1 cellular context compared by ENCODE assay signal in genomic region chr14:30903285-30904124, GRCh38.
TF ChIP-seq lines count a peak whose summit lies in the region.

No MANE protein-coding gene starts in this region.

TF ChIP-seq in HepG2, 621 proteins besides CTCF, POLR2A, EP300 and RAD21 (continued from another document and continues in another):
- TF ChIP-seq SNAPC4 (CRISPR knock-in tag; IDR thresholded peaks at IDR 0.05) (no peak), BCL6 (CRISPR knock-in tag; IDR thresholded peaks at IDR 0.05) (0 out of 2 replicates have a peak, but pooled peaks have one; percentile 27), ATF2 (CRISPR knock-in tag; IDR thresholded peaks at IDR 0.05) (0 out of 2 replicates have a peak, but pooled peaks have one; percentile 46), ESRRA (CRISPR knock-in tag; IDR thresholded peaks at IDR 0.05; ENCODE audit: low read depth) (peak; percentile 91), NAIF1 (CRISPR knock-in tag; IDR thresholded peaks at IDR 0.05; ENCODE audit: borderline replicate concordance) (0 out of 2 replicates have a peak, but pooled peaks have one; percentile 6), ZNF724P (CRISPR knock-in tag; IDR thresholded peaks at IDR 0.05; ENCODE audit: borderline replicate concordance) (no peak), NCOA2 (CRISPR knock-in tag; IDR thresholded peaks at IDR 0.05) (peak; percentile 52; the same call in 1 of the 2 replicates), SOX13 (IDR thresholded peaks at IDR 0.05) (no peak), SOX13 (CRISPR knock-in tag; conservative IDR thresholded peaks at IDR 0.05 in 1 of 2, IDR thresholded peaks at IDR 0.05 in 1 of 2) (peak in 1 of 2 experiments; percentile 62; a peak in 2 of 4 replicates), CSRNP1 (CRISPR knock-in tag; IDR thresholded peaks at IDR 0.05) (no peak), GMEB1 (CRISPR knock-in tag; IDR thresholded peaks at IDR 0.05; ENCODE audit: borderline replicate concordance) (0 out of 2 replicates have a peak, but pooled peaks have one; percentile 0), ATF5 (CRISPR knock-in tag; IDR thresholded peaks at IDR 0.05; ENCODE audit: low read depth) (no peak), PHF20 (CRISPR knock-in tag; IDR thresholded peaks at IDR 0.05) (no peak), FOXK1 (CRISPR knock-in tag; IDR thresholded peaks at IDR 0.05; ENCODE audit: borderline replicate concordance, low read depth) (peak; percentile 34; the same call in 1 of the 2 replicates), HHEX (CRISPR knock-in tag; IDR thresholded peaks at IDR 0.05) (peak; percentile 27; the same call in 1 of the 2 replicates), KDM1A (CRISPR knock-in tag; IDR thresholded peaks at IDR 0.05) (0 out of 2 replicates have a peak, but pooled peaks have one; percentile 18), HMG20A (CRISPR knock-in tag; IDR thresholded peaks at IDR 0.05; ENCODE audit: borderline replicate concordance) (peak; percentile 33; the same call in 1 of the 2 replicates), PHF8 (CRISPR knock-in tag; IDR thresholded peaks at IDR 0.05) (no peak), ZBTB7B (CRISPR knock-in tag; IDR thresholded peaks at IDR 0.05) (peak; percentile 54; the same call in 1 of the 2 replicates), ZFP37 (CRISPR knock-in tag; IDR thresholded peaks at IDR 0.05; ENCODE audit: borderline replicate concordance) (no peak), GATAD1 (CRISPR knock-in tag; IDR thresholded peaks at IDR 0.05) (no peak), ZNF121 (CRISPR knock-in tag; IDR thresholded peaks at IDR 0.05) (peak; percentile 97), MBD4 (IDR thresholded peaks at IDR 0.05; ENCODE audit: borderline replicate concordance, low read length) (0 out of 2 replicates have a peak, but pooled peaks have one; percentile 41), RBM22 (optimal IDR thresholded peaks at IDR 0.05; ENCODE audit: low read length) (peak; percentile 45), SRY (CRISPR knock-in tag; IDR thresholded peaks at IDR 0.05) (no peak; the same call in 1 of the 2 replicates), ZNF562 (CRISPR knock-in tag; IDR thresholded peaks at IDR 0.05; ENCODE audit: borderline replicate concordance) (no peak), REL (CRISPR knock-in tag; conservative IDR thresholded peaks at IDR 0.05) (no peak), LCORL (IDR thresholded peaks at IDR 0.05) (0 out of 2 replicates have a peak, but pooled peaks have one; percentile 39), LCORL (CRISPR knock-in tag; IDR thresholded peaks at IDR 0.05) (0 out of 2 replicates have a peak, but pooled peaks have one; percentile 39), ZNF674 (CRISPR knock-in tag; IDR thresholded peaks at IDR 0.05; ENCODE audit: low read depth) (no peak), ARID5B (CRISPR knock-in tag; IDR thresholded peaks at IDR 0.05) (peak; percentile 85), ZNF354B (CRISPR knock-in tag; IDR thresholded peaks at IDR 0.05) (no peak), HOMEZ (CRISPR knock-in tag; IDR thresholded peaks at IDR 0.05; ENCODE audit: low read depth) (peak; percentile 81; the same call in 1 of the 2 replicates), ZFX (CRISPR knock-in tag; IDR thresholded peaks at IDR 0.05; ENCODE audit: low read depth) (no peak), NR2F1 (CRISPR knock-in tag; IDR thresholded peaks at IDR 0.05) (peak; percentile 18 to 42; a peak in 2 of 4 replicates), RXRB (CRISPR knock-in tag; IDR thresholded peaks at IDR 0.05; ENCODE audit: borderline replicate concordance) (peak; percentile 64; the same call in 1 of the 2 replicates), ZNF18 (CRISPR knock-in tag; IDR thresholded peaks at IDR 0.05; ENCODE audit: insufficient replicate concordance) (no peak), NR2C2 (CRISPR knock-in tag; IDR thresholded peaks at IDR 0.05; ENCODE audit: borderline replicate concordance) (peak; percentile 28; the same call in 1 of the 2 replicates), RNF219 (CRISPR knock-in tag; IDR thresholded peaks at IDR 0.05) (0 out of 2 replicates have a peak, but pooled peaks have one; percentile 59)
